ENCODE assay signal across 8 cellular contexts in the genomic region with DNA sequence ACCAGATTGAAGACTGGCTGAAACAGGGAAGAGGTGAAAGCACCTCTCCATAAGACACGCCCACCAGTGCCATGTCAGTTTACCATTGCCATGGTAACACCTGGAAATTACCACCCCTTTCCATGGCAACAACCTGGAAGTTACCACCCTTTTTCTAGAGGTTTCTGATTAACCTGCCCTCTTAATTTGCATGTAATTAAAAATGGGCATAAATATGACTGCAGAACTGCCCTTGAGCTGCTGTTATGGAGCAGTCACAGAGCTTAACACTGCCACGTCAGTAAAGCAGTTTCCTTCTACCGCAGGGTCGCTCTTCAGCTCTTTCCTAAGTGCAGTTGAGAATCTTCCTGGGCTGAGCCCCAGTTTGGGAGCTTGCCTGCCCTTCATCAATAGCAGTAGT. TPM values are rescaled to one million over a fixed set of nuclear protein-coding genes. Genes with fewer than 3 reads are reported as not detected.
A peak's percentile ranks its signal among the peaks of the same experiment; 100 is the strongest.
DNase-seq lines count a peak whose midpoint lies in the region; ATAC-seq and TF ChIP-seq lines count a peak whose summit lies in the region.

No MANE protein-coding gene starts in this region.

- H3K27me3 Mint-ChIP-seq in brain (no peaks in the 10 kb centered on the region), osteocyte (ENCODE audit: unreplicated experiment) (no peaks in the 10 kb centered on the region)

- H3K27ac Mint-ChIP-seq in brain (peak overlapping the region in 3 of 5 experiments; percentile 1 to 24 (median 9)), osteocyte (ENCODE audit: unreplicated experiment) (peak overlapping the region; percentile 50)

- peak; percentile 38 for ATAC-seq in GM19438 (IDR thresholded peaks at IDR 0.05; ENCODE audit: low read depth, unreplicated experiment)
- ATAC-seq in HG03280 (IDR thresholded peaks at IDR 0.05; ENCODE audit: unreplicated experiment), result no peak

- H3K4me1 Mint-ChIP-seq in brain, result peaks cover 53% of the 10 kb centered on the region
- peaks cover 54% of the 10 kb centered on the region for H3K4me1 Mint-ChIP-seq in osteocyte (ENCODE audit: unreplicated experiment)

- peak; percentile 40 for DNase-seq in ELF-1 (ENCODE audit: low read depth, low spot score)
- no peak for DNase-seq in osteocyte (ENCODE audit: extremely low spot score, unreplicated experiment)
- no peak for DNase-seq in CD1c-positive myeloid dendritic cell (ENCODE audit: extremely low spot score)
- DNase-seq in dorsolateral prefrontal cortex, result no peak

- H3K4me1 ChIP-seq in HUES48 (ENCODE audit: control insufficient read depth, insufficient read depth, low read length), result peaks cover 56% of the 10 kb centered on the region

- intact Hi-C loops in dorsolateral prefrontal cortex (cut with DNase I), result no loop called here

- no peak overlapping the region for H3K9ac ChIP-seq in HUES48 (ENCODE audit: low read depth, low read length)

- H3K27me3 ChIP-seq in HUES48 (ENCODE audit: control insufficient read depth, insufficient read depth, low read length) (no peaks in the 10 kb centered on the region), dorsolateral prefrontal cortex (no peaks in the 10 kb centered on the region)

- H3K36me3 Mint-ChIP-seq in brain (no peaks in the 10 kb centered on the region), osteocyte (ENCODE audit: unreplicated experiment) (no peaks in the 10 kb centered on the region)

- H3K4me3 Mint-ChIP-seq in brain (no peak overlapping the region), osteocyte (ENCODE audit: unreplicated experiment) (no peak overlapping the region)

- peak overlapping the region; percentile 60 for H3K27ac ChIP-seq in HUES48 (ENCODE audit: low read depth, low read length)
- no peak overlapping the region for H3K27ac ChIP-seq in dorsolateral prefrontal cortex

- H3K9me3 Mint-ChIP-seq in brain, result no peaks in the 10 kb centered on the region
- H3K9me3 Mint-ChIP-seq in osteocyte (ENCODE audit: unreplicated experiment), result no peaks in the 10 kb centered on the region

- no peaks in the 10 kb centered on the region for H3K36me3 ChIP-seq in HUES48 (ENCODE audit: control insufficient read depth, insufficient read depth, low read length)

- no peak overlapping the region for H3K4me3 ChIP-seq in HUES48 (ENCODE audit: low read depth, low read length)
- no peak overlapping the region for H3K4me3 ChIP-seq in dorsolateral prefrontal cortex

- TF ChIP-seq CTCF in brain (conservative IDR thresholded peaks at IDR 0.05) (no peak), osteocyte (IDR thresholded peaks at IDR 0.05) (no peak), dorsolateral prefrontal cortex (IDR thresholded peaks at IDR 0.05 in 54 of 56, conservative IDR thresholded peaks at IDR 0.05 in 2 of 56; ENCODE audit: low read depth in 1 of 56, partially characterized antibody in 56 of 56) (no peak)

- H3K9me3 ChIP-seq in HUES48 (ENCODE audit: control insufficient read depth, insufficient read depth, low read length), result no peaks in the 10 kb centered on the region

RNA-seq across cellular contexts. Expression of a gene that starts 55.2 kb away (rescaled TPM):
- 10.1 TPM for polyA plus RNA-seq in brain (ENCODE audit: insufficient read depth, low read depth, low replicate concordance)
- 27.0 and 29.0 TPM in 2 replicates for total RNA-seq in osteocyte
- 10 to 100 TPM in 97 of 120 experiments, 1 to 10 TPM in 23; 6.5 to 38.3 (median 12.8) TPM for total RNA-seq in dorsolateral prefrontal cortex
